In the genomic region with DNA sequence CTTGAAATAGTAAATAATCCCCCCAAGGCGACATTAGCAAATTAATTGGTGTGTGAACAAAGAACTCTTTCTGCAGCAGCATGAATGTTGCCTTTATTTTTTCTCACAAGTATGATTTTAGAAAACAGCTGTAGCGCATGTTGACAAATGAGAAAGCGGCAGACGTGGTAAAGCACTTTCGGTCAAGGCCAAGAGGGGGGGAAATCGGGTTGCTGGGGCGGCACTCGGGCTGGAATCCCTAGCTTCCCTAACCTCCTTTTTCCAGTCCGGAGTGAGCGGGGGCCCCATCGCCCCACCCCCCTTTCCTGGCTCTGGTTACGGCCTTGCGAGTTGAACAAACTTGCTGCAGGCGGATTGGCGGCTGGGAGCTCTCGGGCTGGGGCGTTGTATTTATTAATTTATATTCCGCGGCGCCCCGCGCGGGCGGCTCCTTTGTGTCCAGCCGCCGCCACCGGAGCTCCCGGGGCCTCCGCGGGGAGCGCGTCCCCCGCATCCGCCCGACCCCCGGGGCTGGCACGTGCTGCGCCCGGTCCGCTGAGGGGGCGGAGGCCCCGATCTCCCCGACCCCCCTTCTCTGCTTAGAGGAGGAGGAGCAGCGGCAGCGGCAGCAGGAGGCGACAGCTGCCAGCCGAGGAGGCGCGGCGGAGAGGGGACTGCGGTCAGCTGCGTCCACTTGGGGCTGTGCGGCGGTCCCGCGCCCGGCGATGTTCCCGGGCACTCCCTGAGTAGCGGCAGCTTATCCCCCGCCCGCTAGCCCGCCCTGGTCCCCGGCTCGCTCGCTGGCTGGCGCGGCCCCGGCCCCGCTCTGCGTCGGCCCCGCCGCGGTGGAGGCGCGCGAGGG, we compare ENCODE assay signal across 1 cellular context.
TF ChIP-seq lines count a peak whose summit lies in the region.

A gene with protein sequence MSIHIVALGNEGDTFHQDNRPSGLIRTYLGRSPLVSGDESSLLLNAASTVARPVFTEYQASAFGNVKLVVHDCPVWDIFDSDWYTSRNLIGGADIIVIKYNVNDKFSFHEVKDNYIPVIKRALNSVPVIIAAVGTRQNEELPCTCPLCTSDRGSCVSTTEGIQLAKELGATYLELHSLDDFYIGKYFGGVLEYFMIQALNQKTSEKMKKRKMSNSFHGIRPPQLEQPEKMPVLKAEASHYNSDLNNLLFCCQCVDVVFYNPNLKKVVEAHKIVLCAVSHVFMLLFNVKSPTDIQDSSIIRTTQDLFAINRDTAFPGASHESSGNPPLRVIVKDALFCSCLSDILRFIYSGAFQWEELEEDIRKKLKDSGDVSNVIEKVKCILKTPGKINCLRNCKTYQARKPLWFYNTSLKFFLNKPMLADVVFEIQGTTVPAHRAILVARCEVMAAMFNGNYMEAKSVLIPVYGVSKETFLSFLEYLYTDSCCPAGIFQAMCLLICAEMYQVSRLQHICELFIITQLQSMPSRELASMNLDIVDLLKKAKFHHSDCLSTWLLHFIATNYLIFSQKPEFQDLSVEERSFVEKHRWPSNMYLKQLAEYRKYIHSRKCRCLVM (plus strand): TSS at position 607 of the 841 bp plus-strand sequence. CDS start 347 bp downstream, outside the sequence.

TF ChIP-seq in HCT116, 20 proteins besides CTCF, POLR2A, EP300 and RAD21 (continued from another document):
- TF ChIP-seq ZBTB33 (IDR thresholded peaks at IDR 0.05; ENCODE audit: extremely low read depth, insufficient replicate concordance, low read length), result no peak
- TF ChIP-seq EZH2phosphoT487 (IDR thresholded peaks at IDR 0.05; ENCODE audit: borderline replicate concordance), result no peak
- no peak for TF ChIP-seq CEBPB (IDR thresholded peaks at IDR 0.05; ENCODE audit: low read depth)
- no peak for TF ChIP-seq ATF3 (IDR thresholded peaks at IDR 0.05)
- 0 out of 2 replicates have a peak, but pooled peaks have one; percentile 22 for TF ChIP-seq SIN3A (IDR thresholded peaks at IDR 0.05; ENCODE audit: low read depth)
- TF ChIP-seq, protein P1, sequence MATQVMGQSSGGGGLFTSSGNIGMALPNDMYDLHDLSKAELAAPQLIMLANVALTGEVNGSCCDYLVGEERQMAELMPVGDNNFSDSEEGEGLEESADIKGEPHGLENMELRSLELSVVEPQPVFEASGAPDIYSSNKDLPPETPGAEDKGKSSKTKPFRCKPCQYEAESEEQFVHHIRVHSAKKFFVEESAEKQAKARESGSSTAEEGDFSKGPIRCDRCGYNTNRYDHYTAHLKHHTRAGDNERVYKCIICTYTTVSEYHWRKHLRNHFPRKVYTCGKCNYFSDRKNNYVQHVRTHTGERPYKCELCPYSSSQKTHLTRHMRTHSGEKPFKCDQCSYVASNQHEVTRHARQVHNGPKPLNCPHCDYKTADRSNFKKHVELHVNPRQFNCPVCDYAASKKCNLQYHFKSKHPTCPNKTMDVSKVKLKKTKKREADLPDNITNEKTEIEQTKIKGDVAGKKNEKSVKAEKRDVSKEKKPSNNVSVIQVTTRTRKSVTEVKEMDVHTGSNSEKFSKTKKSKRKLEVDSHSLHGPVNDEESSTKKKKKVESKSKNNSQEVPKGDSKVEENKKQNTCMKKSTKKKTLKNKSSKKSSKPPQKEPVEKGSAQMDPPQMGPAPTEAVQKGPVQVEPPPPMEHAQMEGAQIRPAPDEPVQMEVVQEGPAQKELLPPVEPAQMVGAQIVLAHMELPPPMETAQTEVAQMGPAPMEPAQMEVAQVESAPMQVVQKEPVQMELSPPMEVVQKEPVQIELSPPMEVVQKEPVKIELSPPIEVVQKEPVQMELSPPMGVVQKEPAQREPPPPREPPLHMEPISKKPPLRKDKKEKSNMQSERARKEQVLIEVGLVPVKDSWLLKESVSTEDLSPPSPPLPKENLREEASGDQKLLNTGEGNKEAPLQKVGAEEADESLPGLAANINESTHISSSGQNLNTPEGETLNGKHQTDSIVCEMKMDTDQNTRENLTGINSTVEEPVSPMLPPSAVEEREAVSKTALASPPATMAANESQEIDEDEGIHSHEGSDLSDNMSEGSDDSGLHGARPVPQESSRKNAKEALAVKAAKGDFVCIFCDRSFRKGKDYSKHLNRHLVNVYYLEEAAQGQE (IDR thresholded peaks at IDR 0.05; ENCODE audit: low read depth), result no peak
- no peak for TF ChIP-seq FOSL1 (IDR thresholded peaks at IDR 0.05; ENCODE audit: low read depth)
